In genomic region chr19:37217855-37218591, GRCh38 we compare ENCODE assay signal across 8 cellular contexts.
A peak's percentile ranks its signal among the peaks of the same experiment; 100 is the strongest.
DNase-seq lines count a peak whose midpoint lies in the region; TF ChIP-seq lines count a peak whose summit lies in the region.

ZNF383 (plus strand) TSS chr19:37218214; CDS start chr19:37230454, 12,240 bp downstream.

- no peaks in the 10 kb centered on the region for H3K27me3 ChIP-seq in MM.1S (replicated peaks; ENCODE audit: insufficient read depth, low read length)

- no peaks in the 10 kb centered on the region for H3K9me2 ChIP-seq in MM.1S (replicated peaks; ENCODE audit: insufficient read depth, low read length)

- 0 out of 2 replicates have a peak, but pooled peaks cover 5% of the 10 kb centered on the region for H3K79me2 ChIP-seq in MM.1S (ENCODE audit: low read length)

- H3K27ac ChIP-seq in MM.1S (ENCODE audit: low read length): peak within 1 kb of the TSS; percentile 60; the same call in 1 of the 2 replicates

- TF ChIP-seq CTCF in MM.1S (IDR thresholded peaks at IDR 0.05; ENCODE audit: low read length): no peak

- DNase-seq in GDM1 (lab: John Stamatoyannopoulos, UW) (peak; percentile 84), HCEC 1CT (peak; percentile 90), MM.1S (peak; percentile 75), SIG-M5 treated with dmso at 0.1 percent for 504 hours (lab: John Stamatoyannopoulos, UW; ENCODE audit: unreplicated experiment) (peak; percentile 93), germinal center (ENCODE audit: low spot score) (peak; percentile 84), non-pigmented ciliary epithelial cell (ENCODE audit: low read depth) (peak; percentile 50), superior temporal gyrus (ENCODE audit: extremely low spot score) (peak; percentile 97)
- peak; percentile 88 for DNase-seq in activated naive CD4-positive, alpha-beta T cell treated with Interleukin-2 at 50 U/mL for 16 hours

- H3K36me3 ChIP-seq in MM.1S (replicated peaks; ENCODE audit: insufficient read depth, low read length): 0 out of 2 replicates have a peak, but pooled peaks cover 3% of the 10 kb centered on the region

- no peaks in the 10 kb centered on the region for H4K20me1 ChIP-seq in MM.1S (ENCODE audit: insufficient read depth, low read length)

- H2AFZ ChIP-seq in MM.1S (ENCODE audit: low read length): peak within 1 kb of the TSS; percentile 86

- H3F3A ChIP-seq in MM.1S (ENCODE audit: insufficient read depth, low read length): no peaks in the 10 kb centered on the region

- no peaks in the 10 kb centered on the region for H3K4me1 ChIP-seq in MM.1S (ENCODE audit: low read length)

- peak within 1 kb of the TSS; percentile 70 for H3K9ac ChIP-seq in MM.1S (ENCODE audit: low read length)

- peak within 1 kb of the TSS; percentile 86 for H3K4me3 ChIP-seq in MM.1S (ENCODE audit: low read length)

- H3K4me2 ChIP-seq in MM.1S (ENCODE audit: low read depth, low read length): peak within 1 kb of the TSS; percentile 55

- no peaks in the 10 kb centered on the region for H3K9me3 ChIP-seq in MM.1S (replicated peaks; ENCODE audit: insufficient read depth, low read length)

Comparison
In these comparisons a context has a peak if more than half of its experiments do, and no peak if none do; other contexts are left out.
1. Peak in every context shown above with its lines: DNase-seq, H3K4me3 ChIP-seq and H3K27ac ChIP-seq.